Comparison of ENCODE assay signal across 12 cellular contexts in the genomic region with DNA sequence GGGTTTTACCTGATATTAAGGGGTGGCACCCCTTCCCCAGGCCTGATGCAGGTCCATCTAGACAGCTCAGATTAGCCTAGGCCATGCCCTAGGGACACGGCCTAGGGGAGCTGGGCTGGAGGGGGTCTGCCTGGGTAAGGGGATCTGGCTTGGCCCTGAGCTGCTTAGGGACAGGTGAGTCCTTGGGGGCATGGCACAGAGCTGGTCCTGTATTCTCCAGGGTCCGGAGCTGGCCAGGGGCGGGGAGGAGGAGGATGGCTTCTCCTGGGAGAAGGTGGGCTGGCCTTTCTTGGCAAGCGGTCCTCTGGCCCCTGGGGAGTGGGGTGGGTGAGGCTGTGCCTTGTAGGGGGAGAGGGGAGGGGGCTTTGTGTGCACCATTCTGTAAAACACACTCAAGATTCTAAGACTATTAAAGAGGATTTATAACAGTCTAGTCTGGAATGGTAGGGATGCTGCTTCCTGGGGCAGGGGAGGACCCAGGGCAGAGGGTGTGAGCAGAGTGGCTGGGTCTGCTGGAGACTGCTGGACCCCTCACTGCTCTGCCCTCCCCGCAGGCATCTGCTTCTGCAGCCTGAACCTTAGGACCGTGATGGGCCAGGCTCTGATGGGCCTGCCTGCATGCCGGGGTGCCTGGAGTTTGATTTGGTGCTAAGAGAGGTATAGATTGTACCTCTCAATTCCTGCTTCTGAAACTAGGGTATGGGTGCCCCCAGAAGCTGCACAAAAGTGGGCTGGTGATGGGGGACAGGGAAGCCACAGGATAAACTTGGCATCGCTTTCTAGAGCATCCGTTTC. TPM values are rescaled to one million over a fixed set of nuclear protein-coding genes. Genes with fewer than 3 reads are reported as not detected.
A peak's percentile ranks its signal among the peaks of the same experiment; 100 is the strongest.
DNase-seq lines count a peak whose midpoint lies in the region; ATAC-seq and TF ChIP-seq lines count a peak whose summit lies in the region.
"Had no signal": no experiment of that assay in that cellular context is flagged by ENCODE, and none has a peak within 500 bp of the region (broad histone marks: within the 10 kb centered on the region; RNA-seq: fewer than 3 reads in every experiment).

No MANE protein-coding gene starts in this region.

- H3K27me3 Mint-ChIP-seq in chondrocyte (ENCODE audit: low read depth): peaks cover 4% of the 10 kb centered on the region

- H3K27me3 ChIP-seq in HCT116 (ENCODE audit: insufficient read depth, low read length): no peaks in the 10 kb centered on the region
- H3K27me3 ChIP-seq: testis had no signal

- POLR2A ChIA-PET in HCT116 (lab: Charles Lee): no interaction called here

- no peak overlapping the region for H3K27ac ChIP-seq in HCT116 (ENCODE audit: low read depth, low read length)
- H3K27ac ChIP-seq: HL-60, testis had no signal

- H3K9me2 ChIP-seq in HCT116 (ENCODE audit: insufficient read depth): no peaks in the 10 kb centered on the region

- no peak overlapping the region for H3K4me2 ChIP-seq in HCT116 (ENCODE audit: low read length)

- H2AFZ ChIP-seq in HCT116 (ENCODE audit: low read depth, low read length, poor library complexity, severe bottlenecking): no peak overlapping the region

- H3K9ac ChIP-seq in HCT116 (ENCODE audit: low read length): no peak overlapping the region

- TF ChIP-seq CTCF in HCT116 (IDR thresholded peaks at IDR 0.05 in 2 of 3, conservative IDR thresholded peaks at IDR 0.05 in 1 of 3; ENCODE audit: borderline replicate concordance in 1 of 3, insufficient read depth in 1 of 3, low read depth in 2 of 3, low read length in 2 of 3): no peak
- no peak for TF ChIP-seq CTCF in chondrocyte (IDR thresholded peaks at IDR 0.05)
- no peak for TF ChIP-seq CTCF in omental fat pad (IDR thresholded peaks at IDR 0.05)

- H3K4me3 ChIP-seq in HCT116 (replicated peaks in 1 of 2; ENCODE audit: low read depth in 1 of 2, low read length in 2 of 2): no peak overlapping the region
- H3K4me3 ChIP-seq: testis had no signal

- H3K9me3 Mint-ChIP-seq in chondrocyte (ENCODE audit: low read depth): no peaks in the 10 kb centered on the region
- H3K9me3 Mint-ChIP-seq: activated T-cell treated with anti-CD3 and anti-CD28 coated beads, Interleukin-2, amount 50 U/mL, for 72 hours; CD8-positive, alpha-beta memory T cell had no signal

- DNase-seq in D341Med (ENCODE audit: low spot score) (peak; percentile 26), HCT116 (ENCODE audit: low read depth, low spot score) (no peak), chondrocyte (ENCODE audit: low spot score) (peak; percentile 75), omental fat pad (ENCODE audit: low spot score) (peak; percentile 13), GOT3 (lab: John Stamatoyannopoulos, UW) (no peak)

- H4K20me1 ChIP-seq in HCT116 (ENCODE audit: insufficient read depth): no peaks in the 10 kb centered on the region

- H3K9me3 ChIP-seq in HCT116 (ENCODE audit: control insufficient read depth in 1 of 2, insufficient read depth in 1 of 2, low read depth in 1 of 2, low read length in 2 of 2): no peaks in the 10 kb centered on the region
- H3K9me3 ChIP-seq: testis had no signal

- CTCF ChIA-PET in HCT116 (lab: Charles Lee): interaction anchor here (0.7 to 3.8 kb wide), 3 partner anchors 55 to 291 kb away, joined by 3 to 39 read pairs (median 3); no protein-coding TSS in a partner anchor

- intact Hi-C loops in HCT116 (cut with micrococcal nuclease): loop anchor here (2.0 to 10.0 kb wide), 3 partner anchors 157 to 485 kb away; no protein-coding TSS in a partner anchor

- RAD21 ChIA-PET in HCT116 (lab: Charles Lee; ENCODE audit: low non-redundant PET in 1 of 2, low total read pairs in 2 of 2, uncharacterized antibody in 2 of 2, unreplicated experiment in 2 of 2): no interaction called here

- H3K36me3 Mint-ChIP-seq in chondrocyte (ENCODE audit: low read depth): no peaks in the 10 kb centered on the region

- BruUV-seq in HCT116 (replicated peaks; lab: Mats Ljungman, UMichigan): TSS peak; percentile 76

- H3K79me2 ChIP-seq in HCT116 (ENCODE audit: insufficient read depth, low read length): no peaks in the 10 kb centered on the region

- no peak overlapping the region for H3K27ac Mint-ChIP-seq in chondrocyte (ENCODE audit: unreplicated experiment)
- H3K27ac Mint-ChIP-seq: activated T-cell treated with anti-CD3 and anti-CD28 coated beads, Interleukin-2, amount 50 U/mL, for 72 hours had no signal

- H3K4me3 Mint-ChIP-seq in chondrocyte (ENCODE audit: unreplicated experiment): no peak overlapping the region
- H3K4me3 Mint-ChIP-seq: activated T-cell treated with anti-CD3 and anti-CD28 coated beads, Interleukin-2, amount 50 U/mL, for 72 hours; CD8-positive, alpha-beta memory T cell had no signal

- TF ChIP-seq RAD21 in HCT116 (IDR thresholded peaks at IDR 0.05; ENCODE audit: low read depth): no peak

- H3K36me3 ChIP-seq in HCT116 (ENCODE audit: control insufficient read depth in 1 of 2, insufficient read depth in 2 of 2, low read length in 2 of 2): no peaks in the 10 kb centered on the region

- peaks cover 4% of the 10 kb centered on the region for H3K4me1 Mint-ChIP-seq in chondrocyte (ENCODE audit: low read depth)

- no peak for ATAC-seq in HCT116
- ATAC-seq in omental fat pad (ENCODE audit: low FRiP score): no peak
- ATAC-seq in GM19351 (IDR thresholded peaks at IDR 0.05; ENCODE audit: unreplicated experiment): no peak
- ATAC-seq in HG03439 (IDR thresholded peaks at IDR 0.05; ENCODE audit: unreplicated experiment): no peak
- no peak for ATAC-seq in GM19452 (IDR thresholded peaks at IDR 0.05; ENCODE audit: unreplicated experiment)

- TF ChIP-seq POLR2A in HCT116 (IDR thresholded peaks at IDR 0.05; ENCODE audit: borderline replicate concordance, extremely low read depth, insufficient read depth, insufficient read length): no peak

- H3K4me1 ChIP-seq in HCT116 (ENCODE audit: control insufficient read depth in 1 of 2, insufficient read depth in 2 of 2, low read length in 2 of 2): peaks cover 0 to 11% of the 10 kb centered on the region in 2 experiments; a peak in 2 of 4 replicates
- H3K4me1 ChIP-seq: testis had no signal

TF ChIP-seq in HCT116, 20 proteins besides CTCF, POLR2A, EP300 and RAD21:
- TF ChIP-seq ZFX (IDR thresholded peaks at IDR 0.05) (no peak), ZNF274 (IDR thresholded peaks at IDR 0.05; ENCODE audit: low read depth, low read length) (no peak), SIN3A (IDR thresholded peaks at IDR 0.05; ENCODE audit: low read depth) (no peak), ELF1 (IDR thresholded peaks at IDR 0.05; ENCODE audit: borderline replicate concordance, low read depth) (no peak), EZH2phosphoT487 (IDR thresholded peaks at IDR 0.05; ENCODE audit: borderline replicate concordance) (no peak), SRF (IDR thresholded peaks at IDR 0.05; ENCODE audit: low read depth) (no peak), EGR1 (IDR thresholded peaks at IDR 0.05; ENCODE audit: low read depth) (no peak)

RNA-seq across cellular contexts. Expression of a gene that starts 54.7 kb away (rescaled TPM):
- total RNA-seq in HCT116 (2021; ENCODE audit: unreplicated experiment) (16.7 TPM), chondrocyte (14.4 to 46.6 TPM (median 17.0 TPM) in 3 replicates), omental fat pad (10 to 100 TPM in 3 of 4 donors, 1 to 10 TPM in 1; 8.9 to 30.6 (median 20.3) TPM)
- 11.0 and 13.3 TPM in 2 replicates for polyA plus RNA-seq in HCT116 (2012)

Comparison
In these comparisons a context has a peak if more than half of its experiments do, and no peak if none do; other contexts are left out.
1. DNase-seq: peak in D341Med (single experiment), chondrocyte (single experiment) and omental fat pad (single experiment); none in HCT116 (single experiment) and GOT3 (single experiment).